ENCODE assay signal across 27 cellular contexts in genomic region chr13:25977671-25978070, GRCh38.
A peak's percentile ranks its signal among the peaks of the same experiment; 100 is the strongest.
DNase-seq lines count a peak whose midpoint lies in the region; ATAC-seq and TF ChIP-seq lines count a peak whose summit lies in the region.
"Had no signal": no experiment of that assay in that cellular context is flagged by ENCODE, and none has a peak within 500 bp of the region (broad histone marks: within the 10 kb centered on the region; RNA-seq: fewer than 3 reads in every experiment).

No MANE protein-coding gene starts in this region.

- H2BK15ac ChIP-seq in neuronal stem cell (ENCODE audit: low read length): no peak overlapping the region

- H2AFZ ChIP-seq in hepatocyte (no peak overlapping the region), neuronal stem cell (ENCODE audit: low read length) (no peak overlapping the region)
- H2AFZ ChIP-seq: PC-9 had no signal

- H4K91ac ChIP-seq in neuronal stem cell (ENCODE audit: low read depth, low read length, poor library complexity): no peak overlapping the region

- H3K23ac ChIP-seq in neuronal stem cell (ENCODE audit: low read depth, low read length, poor library complexity): no peak overlapping the region

- WGBS in hepatocyte (ENCODE audit: low lambda C conversion rate, missing lambda C conversion rate): 21% methylated on average over 4 of the region's 4 CpGs
- no CpG with 5 or more reads among the region's 4 CpGs for WGBS in neuronal stem cell (ENCODE audit: extremely low coverage in 2 of 2, insufficient read length in 2 of 2, insufficient replicate concordance in 1 of 2), 2 donors
- WGBS in sigmoid colon, 2 donors: 51 to 52% methylated on average over 4 of the region's 4 CpGs

- TF ChIP-seq POLR2A in sigmoid colon (IDR thresholded peaks at IDR 0.05): no peak

- no peak overlapping the region for H2BK12ac ChIP-seq in neuronal stem cell (ENCODE audit: low read length)

- H2BK5ac ChIP-seq in neuronal stem cell (ENCODE audit: low read length): no peak overlapping the region

- DNase-seq in NCI-H510A treated with DMSO at 0.1 percent for 48 hours (lab: John Stamatoyannopoulos, UW) (peak; percentile 10), NCI-H510A (lab: John Stamatoyannopoulos, UW) (no peak), SJCRH30 (peak in 1 of 2 experiments; percentile 52), hepatocyte (ENCODE audit: low spot score) (no peak), neuronal stem cell (ENCODE audit: low spot score) (no peak), sigmoid colon (no peak), KG1 (lab: John Stamatoyannopoulos, UW) (no peak)
- DNase-seq: activated CD4-positive, alpha-beta T cell treated with anti-CD3 and anti-CD28 coated beads for 36 hours; activated naive CD4-positive, alpha-beta T cell treated with anti-CD3 and anti-CD28 coated beads, Interleukin-2, amount 10 ng/mL, durations not matched to agents 7 days and 5 days; CD8-positive, alpha-beta T cell; esophagus squamous epithelium; heart left ventricle; Kasumi-1; lower lobe of right lung; NCI-H1048; NCI-H1694 treated with DMSO at 0.1 percent for 48 hours; NCI-H2171; PC-9; right cardiac atrium; stimulated activated CD4-positive, alpha-beta T cell treated with anti-CD3 and anti-CD28 coated beads, Interleukin-1b, Interleukin-23, amount 100 ng/mL, for 48 hours; stimulated activated naive CD4-positive, alpha-beta T cell treated with Interleukin-2 at 50 U/mL for 16 hours; testis had no signal

- intact Hi-C loops in sigmoid colon (cut with DNase I): no loop called here

- ATAC-seq in HG03108 (IDR thresholded peaks at IDR 0.05; ENCODE audit: unreplicated experiment): no peak
- ATAC-seq: activated CD4-positive, alpha-beta T cell treated with anti-CD3 and anti-CD28 coated beads for 36 hours; activated CD8-positive, alpha-beta T cell treated with anti-CD3 and anti-CD28 coated beads for 36 hours; activated T-helper 17 cell treated with anti-CD3 and anti-CD28 coated beads, Interleukin-2, amount 50 U/mL, for 72 hours; CD8-positive, alpha-beta T cell; heart left ventricle; lower lobe of right lung; right cardiac atrium; Right ventricle myocardium inferior had no signal

- no peaks in the 10 kb centered on the region for H3K9me3 ChIP-seq in SJCRH30 (replicated peaks)
- no peaks in the 10 kb centered on the region for H3K9me3 ChIP-seq in hepatocyte (ENCODE audit: low read depth)
- no peaks in the 10 kb centered on the region for H3K9me3 ChIP-seq in neuronal stem cell (replicated peaks in 1 of 2; ENCODE audit: control insufficient read depth in 2 of 2, insufficient read depth in 1 of 2, low read depth in 1 of 2, low read length in 2 of 2)
- no peaks in the 10 kb centered on the region for H3K9me3 ChIP-seq in sigmoid colon
- H3K9me3 ChIP-seq: esophagus squamous epithelium, heart left ventricle, lower lobe of right lung, testis had no signal

- H3K4ac ChIP-seq in neuronal stem cell (ENCODE audit: low read length): no peak overlapping the region

- no peaks in the 10 kb centered on the region for H3K79me2 ChIP-seq in hepatocyte

- H3K27me3 ChIP-seq in SJCRH30: no peaks in the 10 kb centered on the region
- H3K27me3 ChIP-seq in hepatocyte: peaks cover 10% of the 10 kb centered on the region
- H3K27me3 ChIP-seq in neuronal stem cell (ENCODE audit: control insufficient read depth in 3 of 3, insufficient read depth in 3 of 3, low read depth in 1 of 3, low read length in 3 of 3): no peaks in the 10 kb centered on the region
- H3K27me3 ChIP-seq in sigmoid colon: no peaks in the 10 kb centered on the region
- H3K27me3 ChIP-seq: foreskin keratinocyte, testis had no signal

- H3K4me2 ChIP-seq in hepatocyte (peak overlapping the region; percentile 27), neuronal stem cell (ENCODE audit: insufficient read depth, low read length, poor library complexity, severe bottlenecking) (no peak overlapping the region)
- H3K4me2 ChIP-seq: PC-9 had no signal

- no peak overlapping the region for H4K8ac ChIP-seq in neuronal stem cell (ENCODE audit: low read depth, low read length)

- H3K9me2 ChIP-seq in hepatocyte (replicated peaks; ENCODE audit: insufficient read depth): no peaks in the 10 kb centered on the region

- H3K36me3 ChIP-seq in SJCRH30 (no peaks in the 10 kb centered on the region), hepatocyte (replicated peaks; ENCODE audit: insufficient read depth, low read depth) (no peaks in the 10 kb centered on the region), neuronal stem cell (replicated peaks in 1 of 2; ENCODE audit: control insufficient read depth in 2 of 2, insufficient read depth in 2 of 2, low read length in 2 of 2) (no peaks in the 10 kb centered on the region), sigmoid colon (no peaks in the 10 kb centered on the region)
- H3K36me3 ChIP-seq: esophagus squamous epithelium, heart left ventricle, lower lobe of right lung had no signal

- H3K14ac ChIP-seq in neuronal stem cell (ENCODE audit: low read length): no peak overlapping the region

- no peak overlapping the region for H3K18ac ChIP-seq in neuronal stem cell (ENCODE audit: low read length)

- H3K27ac ChIP-seq in SJCRH30 (peak overlapping the region; percentile 66), hepatocyte (no peak overlapping the region), neuronal stem cell (replicated peaks; ENCODE audit: low read length) (peak overlapping the region; percentile 67), sigmoid colon (no peak overlapping the region)
- H3K27ac ChIP-seq: esophagus squamous epithelium, foreskin keratinocyte, heart left ventricle, lower lobe of right lung, PC-9, testis had no signal

- H2AK5ac ChIP-seq in neuronal stem cell (ENCODE audit: low read depth, low read length): no peak overlapping the region

- H3K4me3 ChIP-seq in SJCRH30: no peak overlapping the region
- H3K4me3 ChIP-seq in hepatocyte: no peak overlapping the region
- H3K4me3 ChIP-seq in neuronal stem cell (ENCODE audit: low read length in 2 of 2): no peak overlapping the region
- H3K4me3 ChIP-seq in sigmoid colon: no peak overlapping the region
- H3K4me3 ChIP-seq: esophagus squamous epithelium, heart left ventricle, lower lobe of right lung, PC-9, testis had no signal

- H3K79me1 ChIP-seq in neuronal stem cell (ENCODE audit: low read depth, low read length): no peaks in the 10 kb centered on the region

- TF ChIP-seq EP300 in sigmoid colon (IDR thresholded peaks at IDR 0.05): no peak

- TF ChIP-seq CTCF in hepatocyte (IDR thresholded peaks at IDR 0.05; ENCODE audit: poor library complexity): no peak
- TF ChIP-seq CTCF in sigmoid colon (IDR thresholded peaks at IDR 0.05): no peak

- H4K20me1 ChIP-seq in hepatocyte (ENCODE audit: insufficient read depth, poor library complexity, severe bottlenecking): no peaks in the 10 kb centered on the region

- H3K4me1 ChIP-seq in SJCRH30: peaks cover 29% of the 10 kb centered on the region
- H3K4me1 ChIP-seq in hepatocyte (ENCODE audit: insufficient read depth): no peaks in the 10 kb centered on the region
- peaks cover 15 to 31% of the 10 kb centered on the region in 2 donors for H3K4me1 ChIP-seq in neuronal stem cell (ENCODE audit: control insufficient read depth in 2 of 2, insufficient read depth in 1 of 2, low read depth in 1 of 2, low read length in 2 of 2)
- no peaks in the 10 kb centered on the region for H3K4me1 ChIP-seq in sigmoid colon
- H3K4me1 ChIP-seq: esophagus squamous epithelium, foreskin keratinocyte, heart left ventricle, lower lobe of right lung, testis had no signal

- H3K9ac ChIP-seq in neuronal stem cell (ENCODE audit: low read depth, low read length, poor library complexity): no peak overlapping the region

- no peak overlapping the region for H2BK120ac ChIP-seq in neuronal stem cell (ENCODE audit: low read depth, low read length)

Comparison
In these comparisons a context has a peak if more than half of its experiments do, and no peak if none do; other contexts are left out.
1. H3K27ac ChIP-seq: peak in SJCRH30 (single experiment) and neuronal stem cell (single experiment); none in hepatocyte (single experiment) and sigmoid colon (0 of 4).